ENCODE assay signal across 8 cellular contexts in genomic region chr10:31928531-31929259, GRCh38. TPM values are rescaled to one million over a fixed set of nuclear protein-coding genes. Genes with fewer than 3 reads are reported as not detected.
DNase-seq lines count a peak whose midpoint lies in the region; ATAC-seq and TF ChIP-seq lines count a peak whose summit lies in the region.

ARHGAP12 (minus strand) TSS chr10:31928831; CDS start chr10:31908855, 19,976 bp downstream.

- H3K36me3 Mint-ChIP-seq in activated naive CD8-positive, alpha-beta T cell, result no peaks in the 10 kb centered on the region

- no peaks in the 10 kb centered on the region for H3K27me3 Mint-ChIP-seq in activated naive CD8-positive, alpha-beta T cell

- H4K20me1 ChIP-seq in osteoblast (ENCODE audit: insufficient read depth, low read length), result peaks cover 22% of the 10 kb centered on the region

- H3K9me3 Mint-ChIP-seq in activated naive CD8-positive, alpha-beta T cell (ENCODE audit: low read depth), result no peaks in the 10 kb centered on the region

- H3K36me3 ChIP-seq in osteoblast (ENCODE audit: insufficient read depth, low read length) (no peaks in the 10 kb centered on the region), suprapubic skin (no peaks in the 10 kb centered on the region)

- H3K79me2 ChIP-seq in osteoblast (ENCODE audit: insufficient read depth, low read length), result peaks cover 49% of the 10 kb centered on the region

- H3K27ac ChIP-seq in osteoblast (ENCODE audit: low read depth, low read length) (peak within 1 kb of the TSS; percentile 88), suprapubic skin (peak within 1 kb of the TSS; percentile 97)

- TF ChIP-seq CTCF in osteoblast (IDR thresholded peaks at IDR 0.05; ENCODE audit: extremely low read depth, low read depth, low read length), result no peak
- no peak for TF ChIP-seq CTCF in suprapubic skin (IDR thresholded peaks at IDR 0.05)

- DNase-seq in EL (peak; percentile 86), KG1 (lab: John Stamatoyannopoulos, UW) (peak; percentile 62), SK-N-DZ (ENCODE audit: low spot score) (peak; percentile 77), glomerular visceral epithelial cell (ENCODE audit: extremely low spot score) (peak; percentile 89), osteoblast (ENCODE audit: insufficient read length, low spot score, missing footprints) (peak; percentile 95), suprapubic skin (ENCODE audit: low spot score in 2 of 2) (peak; percentile 95 to 96)

- peak within 1 kb of the TSS; percentile 79 for H2AFZ ChIP-seq in osteoblast (ENCODE audit: low read length)

- H3K4me1 ChIP-seq in osteoblast (ENCODE audit: insufficient read depth, low read length) (peaks cover 22% of the 10 kb centered on the region), suprapubic skin (peaks cover 34% of the 10 kb centered on the region)

- peak within 1 kb of the TSS; percentile 80 for H3K27ac Mint-ChIP-seq in activated naive CD8-positive, alpha-beta T cell

- TF ChIP-seq POLR2A in suprapubic skin (IDR thresholded peaks at IDR 0.05), result peak; percentile 27 to 86

- no peaks in the 10 kb centered on the region for H3K27me3 ChIP-seq in osteoblast (ENCODE audit: insufficient read depth, low read length)
- no peaks in the 10 kb centered on the region for H3K27me3 ChIP-seq in suprapubic skin

- H3K4me3 ChIP-seq in osteoblast (ENCODE audit: insufficient read depth, low read length) (peak within 1 kb of the TSS; percentile 87), suprapubic skin (peak within 1 kb of the TSS; percentile 85)

- H3K4me2 ChIP-seq in osteoblast (ENCODE audit: insufficient read depth, low read length), result peak within 1 kb of the TSS; percentile 97

- under 1% methylated on average over 20 of the region's 99 CpGs for WGBS in suprapubic skin

- peak within 1 kb of the TSS; percentile 92 for H3K4me3 Mint-ChIP-seq in activated naive CD8-positive, alpha-beta T cell

- ATAC-seq in GM21717 (IDR thresholded peaks at IDR 0.05; ENCODE audit: unreplicated experiment), result peak; percentile 61

- TF ChIP-seq EP300 in suprapubic skin (IDR thresholded peaks at IDR 0.05), result no peak

- no peaks in the 10 kb centered on the region for H3K9me3 ChIP-seq in osteoblast (ENCODE audit: low read depth, low read length)
- no peaks in the 10 kb centered on the region for H3K9me3 ChIP-seq in suprapubic skin

- H3K4me1 Mint-ChIP-seq in activated naive CD8-positive, alpha-beta T cell (ENCODE audit: low read depth), result peaks cover 48% of the 10 kb centered on the region

RNA-seq across cellular contexts. Expression of gene ARHGAP12, which starts in this region (rescaled TPM):
- polyA plus RNA-seq in SK-N-DZ (2014; cell fraction: cytosol; rRNA removed), result 10.1 and 10.2 TPM in 2 replicates
- polyA plus RNA-seq in SK-N-DZ (2014; cell fraction: nucleus; rRNA removed), result 17.7 and 21.8 TPM in 2 replicates
- 68.4 and 76.0 TPM in 2 replicates for total RNA-seq in osteoblast
- 10 to 100 TPM; 25.7 to 64.5 (median 39.5) TPM for total RNA-seq in suprapubic skin

Comparison
In these comparisons a context has a peak if more than half of its experiments do, and no peak if none do; other contexts are left out.
1. Peak in every context shown above with its lines: DNase-seq, ATAC-seq, H3K4me3 ChIP-seq and H3K27ac ChIP-seq.